ENCODE assay signal across 1 cellular context in the genomic region with DNA sequence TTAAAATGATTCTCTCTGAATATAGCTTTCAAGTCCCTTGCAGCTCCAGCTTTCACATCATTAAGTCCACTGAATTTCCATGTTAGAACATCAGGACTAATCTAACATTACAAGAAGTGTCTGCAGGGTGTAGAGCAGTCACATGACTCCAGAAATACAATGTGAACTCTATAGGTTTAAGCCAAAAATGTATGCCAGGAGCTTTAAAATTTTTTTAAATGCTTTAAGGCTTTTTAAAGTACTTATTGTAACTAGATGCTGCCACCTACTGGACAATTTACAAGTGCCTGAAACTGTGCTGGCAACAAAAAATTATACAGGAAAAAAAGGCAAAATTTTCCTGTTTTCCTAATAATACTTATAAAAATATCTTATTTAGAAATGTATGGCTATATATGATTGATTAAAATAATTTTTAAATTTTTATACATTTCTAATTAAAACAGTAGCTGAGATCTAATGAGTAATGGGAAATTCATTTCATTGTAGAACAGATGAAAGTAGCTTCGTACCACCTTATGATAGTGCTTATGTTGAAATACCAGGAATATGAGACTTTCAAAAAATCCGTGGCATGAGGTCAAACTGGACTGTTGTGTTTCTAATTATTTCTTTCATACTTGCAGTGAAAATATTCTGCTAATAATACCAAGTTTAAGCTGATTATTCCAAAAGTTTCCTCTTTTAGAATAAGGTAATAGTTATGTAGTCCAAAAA.
TF ChIP-seq lines count a peak whose summit lies in the region.

No MANE protein-coding gene starts in this region.

TF ChIP-seq in GM23338, 12 proteins besides CTCF, POLR2A, EP300 and RAD21 (continued from another document):
- TF ChIP-seq, protein P1, sequence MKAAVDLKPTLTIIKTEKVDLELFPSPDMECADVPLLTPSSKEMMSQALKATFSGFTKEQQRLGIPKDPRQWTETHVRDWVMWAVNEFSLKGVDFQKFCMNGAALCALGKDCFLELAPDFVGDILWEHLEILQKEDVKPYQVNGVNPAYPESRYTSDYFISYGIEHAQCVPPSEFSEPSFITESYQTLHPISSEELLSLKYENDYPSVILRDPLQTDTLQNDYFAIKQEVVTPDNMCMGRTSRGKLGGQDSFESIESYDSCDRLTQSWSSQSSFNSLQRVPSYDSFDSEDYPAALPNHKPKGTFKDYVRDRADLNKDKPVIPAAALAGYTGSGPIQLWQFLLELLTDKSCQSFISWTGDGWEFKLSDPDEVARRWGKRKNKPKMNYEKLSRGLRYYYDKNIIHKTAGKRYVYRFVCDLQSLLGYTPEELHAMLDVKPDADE (IDR thresholded peaks at IDR 0.05), result no peak
- TF ChIP-seq EZH2phosphoT487 (IDR thresholded peaks at IDR 0.05; ENCODE audit: unreplicated experiment), result no peak
- no peak for TF ChIP-seq CREB1 (CRISPR knock-in tag; IDR thresholded peaks at IDR 0.05; ENCODE audit: low read depth)
- TF ChIP-seq REST (IDR thresholded peaks at IDR 0.05; ENCODE audit: unreplicated experiment), result no peak
- no peak for TF ChIP-seq EZH2 (IDR thresholded peaks at IDR 0.05; ENCODE audit: low read depth, unreplicated experiment)
- TF ChIP-seq NANOG (IDR thresholded peaks at IDR 0.05; ENCODE audit: borderline replicate concordance), result no peak
- TF ChIP-seq ZNF331 (CRISPR knock-in tag; IDR thresholded peaks at IDR 0.05; ENCODE audit: low read depth), result no peak
TF ChIP-seq in GM23338: peak in this region for 0.
